ENCODE assay signal across 8 cellular contexts in genomic region chr11:65013692-65014145, GRCh38. TPM values are rescaled to one million over a fixed set of nuclear protein-coding genes. Genes with fewer than 3 reads are reported as not detected.
DNase-seq lines count a peak whose midpoint lies in the region; ATAC-seq and TF ChIP-seq lines count a peak whose summit lies in the region.

No MANE protein-coding gene starts in this region.

- no peaks in the 10 kb centered on the region for H3K9me3 Mint-ChIP-seq in activated T-helper 2 cell treated with anti-CD3 and anti-CD28 coated beads, Interferon-gamma antibody, Interleukin-2, Interleukin-4, amounts not matched to agents 10 μg/mL and 5 μg/mL and 100 μg/mL, durations not matched to agents 14 hours and 24 hours and 36 hours
- no peaks in the 10 kb centered on the region for H3K9me3 Mint-ChIP-seq in natural killer cell treated with Interleukin-12 subunit alpha and Interleukin-12 subunit beta and Interleukin-15 and Interleukin-18, amount 100 ng/mL, for 72 hours

- H3K9me2 ChIP-seq in OCI-LY1 (ENCODE audit: low read depth, low read length): no peaks in the 10 kb centered on the region

- peak overlapping the region; percentile 80 for H3K4me2 ChIP-seq in OCI-LY1 (ENCODE audit: low read length)

- H4K20me1 ChIP-seq in OCI-LY1 (ENCODE audit: insufficient read depth, low read length): no peaks in the 10 kb centered on the region

- intact Hi-C loops in activated T-helper 2 cell treated with anti-CD3 and anti-CD28 coated beads, Interferon-gamma antibody, Interleukin-2, Interleukin-4, amounts not matched to agents 10 μg/mL and 5 μg/mL and 100 μg/mL, durations not matched to agents 14 hours and 24 hours and 36 hours (cut with micrococcal nuclease): loop anchor here (1.0 to 5.0 kb wide), 7 partner anchors 14 to 166 kb away; partner anchors contain the start of genes ATG2A, CDCA5, PPP2R5B and SNX15

- H3K9me3 ChIP-seq in OCI-LY1 (ENCODE audit: low read length): no peaks in the 10 kb centered on the region
- no peaks in the 10 kb centered on the region for H3K9me3 ChIP-seq in stomach smooth muscle (ENCODE audit: control insufficient read depth in 2 of 2, low read length in 2 of 2)

- H3K36me3 ChIP-seq in OCI-LY1 (ENCODE audit: insufficient read depth, low read length) (peaks cover 14% of the 10 kb centered on the region), stomach smooth muscle (ENCODE audit: control insufficient read depth in 2 of 2, insufficient read depth in 2 of 2, low read length in 2 of 2) (peaks cover 7 to 8% of the 10 kb centered on the region in 2 donors)

- H3K27ac ChIP-seq in OCI-LY1 (ENCODE audit: low read depth, low read length, poor library complexity, severe bottlenecking) (peak overlapping the region; percentile 82), stomach smooth muscle (ENCODE audit: low read length) (peak overlapping the region; percentile 99)

- no peaks in the 10 kb centered on the region for H3K79me2 ChIP-seq in OCI-LY1 (ENCODE audit: insufficient read depth, low read length)

- H3K9ac ChIP-seq in OCI-LY1 (ENCODE audit: low read length): peak overlapping the region; percentile 76
- peak overlapping the region; percentile 99 for H3K9ac ChIP-seq in stomach smooth muscle (ENCODE audit: low read length in 2 of 2)

- H3K4me3 ChIP-seq in OCI-LY1 (ENCODE audit: low read depth, low read length, poor library complexity, severe bottlenecking): peak overlapping the region; percentile 66
- peak overlapping the region; percentile 84 for H3K4me3 ChIP-seq in fibroblast of pulmonary artery (replicated peaks; ENCODE audit: low read depth, low read length)
- peak overlapping the region; percentile 92 to 95 for H3K4me3 ChIP-seq in stomach smooth muscle (ENCODE audit: low read length in 2 of 2)

- DNase-seq in COLO668 (lab: John Stamatoyannopoulos, UW; ENCODE audit: unreplicated experiment) (peak; percentile 91), HK-2 (ENCODE audit: unreplicated experiment) (peak; percentile 84), fibroblast of pulmonary artery (ENCODE audit: low read depth) (peak; percentile 89)
- peak; percentile 83 for DNase-seq in activated T-helper 2 cell treated with anti-CD3 and anti-CD28 coated beads, Interferon-gamma antibody, Interleukin-2, Interleukin-4, amounts not matched to agents 10 μg/mL and 5 μg/mL and 100 μg/mL, durations not matched to agents 14 hours and 24 hours and 36 hours (ENCODE audit: low spot score)
- peak; percentile 91 for DNase-seq in natural killer cell treated with Interleukin-12 subunit alpha and Interleukin-12 subunit beta and Interleukin-15 and Interleukin-18, amount 100 ng/mL, for 72 hours (ENCODE audit: low spot score)

- ATAC-seq in GM19467 (IDR thresholded peaks at IDR 0.05; ENCODE audit: unreplicated experiment): peak; percentile 72
- ATAC-seq in natural killer cell treated with Interleukin-12 subunit alpha and Interleukin-12 subunit beta and Interleukin-15 and Interleukin-18, amount 100 ng/mL, for 72 hours: peak; percentile 91 to 93

- no peak overlapping the region for H2AFZ ChIP-seq in OCI-LY1 (ENCODE audit: low read length)

- peaks cover 24% of the 10 kb centered on the region for H3K36me3 Mint-ChIP-seq in activated T-helper 2 cell treated with anti-CD3 and anti-CD28 coated beads, Interferon-gamma antibody, Interleukin-2, Interleukin-4, amounts not matched to agents 10 μg/mL and 5 μg/mL and 100 μg/mL, durations not matched to agents 14 hours and 24 hours and 36 hours (ENCODE audit: low read depth)
- H3K36me3 Mint-ChIP-seq in natural killer cell treated with Interleukin-12 subunit alpha and Interleukin-12 subunit beta and Interleukin-15 and Interleukin-18, amount 100 ng/mL, for 72 hours: peaks cover 4% of the 10 kb centered on the region

- H3K27me3 Mint-ChIP-seq in activated T-helper 2 cell treated with anti-CD3 and anti-CD28 coated beads, Interferon-gamma antibody, Interleukin-2, Interleukin-4, amounts not matched to agents 10 μg/mL and 5 μg/mL and 100 μg/mL, durations not matched to agents 14 hours and 24 hours and 36 hours (ENCODE audit: low read depth): no peaks in the 10 kb centered on the region
- no peaks in the 10 kb centered on the region for H3K27me3 Mint-ChIP-seq in natural killer cell treated with Interleukin-12 subunit alpha and Interleukin-12 subunit beta and Interleukin-15 and Interleukin-18, amount 100 ng/mL, for 72 hours

- peak overlapping the region; percentile 99 for H3K27ac Mint-ChIP-seq in activated T-helper 2 cell treated with anti-CD3 and anti-CD28 coated beads, Interferon-gamma antibody, Interleukin-2, Interleukin-4, amounts not matched to agents 10 μg/mL and 5 μg/mL and 100 μg/mL, durations not matched to agents 14 hours and 24 hours and 36 hours
- H3K27ac Mint-ChIP-seq in natural killer cell treated with Interleukin-12 subunit alpha and Interleukin-12 subunit beta and Interleukin-15 and Interleukin-18, amount 100 ng/mL, for 72 hours: peak overlapping the region; percentile 84 to 86

- TF ChIP-seq CTCF in OCI-LY1 (IDR thresholded peaks at IDR 0.05; ENCODE audit: low read length): peak; percentile 59
- TF ChIP-seq CTCF in fibroblast of pulmonary artery (IDR thresholded peaks at IDR 0.05; ENCODE audit: low read length, missing control alignments): no peak

- H3K4me3 Mint-ChIP-seq in activated T-helper 2 cell treated with anti-CD3 and anti-CD28 coated beads, Interferon-gamma antibody, Interleukin-2, Interleukin-4, amounts not matched to agents 10 μg/mL and 5 μg/mL and 100 μg/mL, durations not matched to agents 14 hours and 24 hours and 36 hours (ENCODE audit: low read depth): peak overlapping the region; percentile 88
- H3K4me3 Mint-ChIP-seq in natural killer cell treated with Interleukin-12 subunit alpha and Interleukin-12 subunit beta and Interleukin-15 and Interleukin-18, amount 100 ng/mL, for 72 hours: peak overlapping the region; percentile 83

- H3K4me1 ChIP-seq in OCI-LY1 (ENCODE audit: insufficient read depth, low read length, severe bottlenecking) (peaks cover 13% of the 10 kb centered on the region), stomach smooth muscle (ENCODE audit: control insufficient read depth, insufficient read depth, low read length) (peaks cover 15% of the 10 kb centered on the region)

- H3K4me1 Mint-ChIP-seq in activated T-helper 2 cell treated with anti-CD3 and anti-CD28 coated beads, Interferon-gamma antibody, Interleukin-2, Interleukin-4, amounts not matched to agents 10 μg/mL and 5 μg/mL and 100 μg/mL, durations not matched to agents 14 hours and 24 hours and 36 hours (ENCODE audit: low read depth): peaks cover 18% of the 10 kb centered on the region
- peaks cover 22 to 26% of the 10 kb centered on the region in 2 donors for H3K4me1 Mint-ChIP-seq in natural killer cell treated with Interleukin-12 subunit alpha and Interleukin-12 subunit beta and Interleukin-15 and Interleukin-18, amount 100 ng/mL, for 72 hours (ENCODE audit: low read depth in 2 of 2)

- H3K27me3 ChIP-seq in OCI-LY1 (ENCODE audit: insufficient read depth, low read length) (no peaks in the 10 kb centered on the region), stomach smooth muscle (ENCODE audit: control insufficient read depth in 1 of 2, insufficient read depth in 2 of 2, low read length in 2 of 2) (no peaks in the 10 kb centered on the region)

- 0 out of 2 replicates have a peak, but pooled peaks cover 5% of the 10 kb centered on the region for H3F3A ChIP-seq in OCI-LY1 (ENCODE audit: insufficient read depth, low read length)

RNA-seq across cellular contexts. Expression of gene ARL2, which starts 0.2 kb away (rescaled TPM):
- total RNA-seq in activated T-helper 2 cell treated with anti-CD3 and anti-CD28 coated beads, Interferon-gamma antibody, Interleukin-2, Interleukin-4, amounts not matched to agents 10 μg/mL and 5 μg/mL and 100 μg/mL, durations not matched to agents 14 hours and 24 hours and 36 hours: 70.0 and 77.0 TPM in 2 replicates
- total RNA-seq in natural killer cell treated with Interleukin-12 subunit alpha and Interleukin-12 subunit beta and Interleukin-15 and Interleukin-18, amount 100 ng/mL, for 72 hours: 10 to 100 TPM; 29.4 to 50.5 TPM

RNA-seq across cellular contexts. Expression of gene SNX15, which starts 13.5 kb away (rescaled TPM):
- total RNA-seq in activated T-helper 2 cell treated with anti-CD3 and anti-CD28 coated beads, Interferon-gamma antibody, Interleukin-2, Interleukin-4, amounts not matched to agents 10 μg/mL and 5 μg/mL and 100 μg/mL, durations not matched to agents 14 hours and 24 hours and 36 hours: 19.6 and 22.4 TPM in 2 replicates
- 10 to 100 TPM; 14.1 to 28.2 TPM for total RNA-seq in natural killer cell treated with Interleukin-12 subunit alpha and Interleukin-12 subunit beta and Interleukin-15 and Interleukin-18, amount 100 ng/mL, for 72 hours

RNA-seq across cellular contexts. Expression of gene BATF2, which starts 16.9 kb away (rescaled TPM):
- total RNA-seq in activated T-helper 2 cell treated with anti-CD3 and anti-CD28 coated beads, Interferon-gamma antibody, Interleukin-2, Interleukin-4, amounts not matched to agents 10 μg/mL and 5 μg/mL and 100 μg/mL, durations not matched to agents 14 hours and 24 hours and 36 hours: 0.09 and 0.16 TPM in 2 replicates
- total RNA-seq in natural killer cell treated with Interleukin-12 subunit alpha and Interleukin-12 subunit beta and Interleukin-15 and Interleukin-18, amount 100 ng/mL, for 72 hours: not detected

RNA-seq across cellular contexts. Expression of gene SAC3D1, which starts 27.3 kb away (rescaled TPM):
- total RNA-seq in activated T-helper 2 cell treated with anti-CD3 and anti-CD28 coated beads, Interferon-gamma antibody, Interleukin-2, Interleukin-4, amounts not matched to agents 10 μg/mL and 5 μg/mL and 100 μg/mL, durations not matched to agents 14 hours and 24 hours and 36 hours: 17.0 and 18.6 TPM in 2 replicates
- 10 to 100 TPM in 1 of 2 donors, 1 to 10 TPM in 1; 7.6 to 18.5 TPM for total RNA-seq in natural killer cell treated with Interleukin-12 subunit alpha and Interleukin-12 subunit beta and Interleukin-15 and Interleukin-18, amount 100 ng/mL, for 72 hours

RNA-seq across cellular contexts. Expression of gene MAJIN, which starts 41.8 kb away (rescaled TPM):
- not detected in 2 replicates for total RNA-seq in activated T-helper 2 cell treated with anti-CD3 and anti-CD28 coated beads, Interferon-gamma antibody, Interleukin-2, Interleukin-4, amounts not matched to agents 10 μg/mL and 5 μg/mL and 100 μg/mL, durations not matched to agents 14 hours and 24 hours and 36 hours
- total RNA-seq in natural killer cell treated with Interleukin-12 subunit alpha and Interleukin-12 subunit beta and Interleukin-15 and Interleukin-18, amount 100 ng/mL, for 72 hours: not detected

Comparison
In these comparisons a context has a peak if more than half of its experiments do, and no peak if none do; other contexts are left out.
1. Peak in every context shown above with its lines: DNase-seq, ATAC-seq, H3K4me3 ChIP-seq and H3K27ac ChIP-seq.